1 cellular context compared by ENCODE assay signal in genomic region chr12:49031573-49032161, GRCh38.
TF ChIP-seq lines count a peak whose summit lies in the region.

No MANE protein-coding gene starts in this region.

TF ChIP-seq in HepG2, 621 proteins besides CTCF, POLR2A, EP300 and RAD21:
- peak; percentile 78 for TF ChIP-seq AGO2 (optimal IDR thresholded peaks at IDR 0.05; ENCODE audit: low read depth, low read length)
- TF ChIP-seq ZNF331 (CRISPR knock-in tag; IDR thresholded peaks at IDR 0.05): no peak
